In genomic region chr1:34742667-34743270, GRCh38 we compare ENCODE assay signal across 8 cellular contexts. TPM values are rescaled to one million over a fixed set of nuclear protein-coding genes. Genes with fewer than 3 reads are reported as not detected.
DNase-seq lines count a peak whose midpoint lies in the region; ATAC-seq and TF ChIP-seq lines count a peak whose summit lies in the region.

No MANE protein-coding gene starts in this region.

- H3K9me3 ChIP-seq in CD4-positive, CD25-positive, alpha-beta regulatory T cell (ENCODE audit: control insufficient read depth in 2 of 2, low read length in 2 of 2) = no peaks in the 10 kb centered on the region
- H3K9me3 ChIP-seq in heart left ventricle (no peaks in the 10 kb centered on the region), aorta (ENCODE audit: control insufficient read depth, low read length) (no peaks in the 10 kb centered on the region)

- H3K4me1 Mint-ChIP-seq in CD4-positive, CD25-positive, alpha-beta regulatory T cell = peaks cover 0 to 4% (median 0%) of the 10 kb centered on the region in 4 donors
- H3K4me1 Mint-ChIP-seq in T-cell = peaks cover 3 to 8% (median 3%) of the 10 kb centered on the region in 3 donors

- no peak for TF ChIP-seq POLR2A in heart left ventricle (IDR thresholded peaks at IDR 0.05)

- intact Hi-C loops in heart left ventricle (cut with DNase I) = loop anchor here (1.0 to 10.0 kb wide), 13 partner anchors 280 to 1110 kb away; no protein-coding TSS in a partner anchor
- intact Hi-C loops in aorta (cut with DNase I) = loop anchor here (5.0 to 10.0 kb wide), 2 partner anchors 1108 to 1110 kb away; no protein-coding TSS in a partner anchor

- H3K27me3 Mint-ChIP-seq in CD4-positive, CD25-positive, alpha-beta regulatory T cell = peaks cover 13% of the 10 kb centered on the region
- peaks cover 6 to 8% of the 10 kb centered on the region in 2 donors for H3K27me3 Mint-ChIP-seq in T-cell

- H3K9me3 Mint-ChIP-seq in CD4-positive, CD25-positive, alpha-beta regulatory T cell = peaks cover 0 to 1% (median 0%) of the 10 kb centered on the region in 7 donors
- no peaks in the 10 kb centered on the region for H3K9me3 Mint-ChIP-seq in T-cell

- CTCF ChIA-PET in T-cell (lab: Charles Lee) = interaction anchor here (0.5 to 2.3 kb wide), 7 partner anchors 9 to 1110 kb away, joined by 3 to 10 read pairs (median 4); no protein-coding TSS in a partner anchor

- POLR2A ChIA-PET in T-cell (lab: Charles Lee) = interaction anchor here (0.6 to 0.7 kb wide), 2 partner anchors 688 to 1100 kb away, joined by 3 read pairs; no protein-coding TSS in a partner anchor

- no peaks in the 10 kb centered on the region for H3K27me3 ChIP-seq in CD4-positive, CD25-positive, alpha-beta regulatory T cell (ENCODE audit: control insufficient read depth, insufficient read depth, low read length)
- peaks cover 0 to 25% (median 5%) of the 10 kb centered on the region in 9 donors for H3K27me3 ChIP-seq in heart left ventricle
- H3K27me3 ChIP-seq in aorta (ENCODE audit: control insufficient read depth in 1 of 2, insufficient read depth in 2 of 2, low read length in 1 of 2) = no peaks in the 10 kb centered on the region

- peak overlapping the region in 1 of 3 donors; percentile 69 for H3K27ac Mint-ChIP-seq in CD4-positive, CD25-positive, alpha-beta regulatory T cell
- no peak overlapping the region for H3K27ac Mint-ChIP-seq in T-cell

- 12 to 19% (median 15%) methylated on average over 8 to 16 of the region's 16 CpGs for WGBS in heart left ventricle, 4 donors
- WGBS in aorta, 2 donors = 12 to 14% methylated on average over 14 to 16 of the region's 16 CpGs

- no peaks in the 10 kb centered on the region for H3K4me1 ChIP-seq in CD4-positive, CD25-positive, alpha-beta regulatory T cell (ENCODE audit: control insufficient read depth, insufficient read depth, low read length, poor library complexity, severe bottlenecking)
- no peaks in the 10 kb centered on the region for H3K4me1 ChIP-seq in heart left ventricle
- H3K4me1 ChIP-seq in aorta (ENCODE audit: control insufficient read depth in 1 of 2, insufficient read depth in 2 of 2, low read length in 2 of 2) = no peaks in the 10 kb centered on the region

- no peak overlapping the region for H3K4me3 ChIP-seq in CD4-positive, CD25-positive, alpha-beta regulatory T cell (ENCODE audit: low read depth, low read length)
- H3K4me3 ChIP-seq in heart left ventricle (no peak overlapping the region), aorta (ENCODE audit: low read length in 2 of 2) (no peak overlapping the region)

- H3K36me3 Mint-ChIP-seq in CD4-positive, CD25-positive, alpha-beta regulatory T cell = no peaks in the 10 kb centered on the region
- H3K36me3 Mint-ChIP-seq in T-cell = no peaks in the 10 kb centered on the region

- peak; percentile 86 to 98 (median 94) for TF ChIP-seq CTCF in heart left ventricle (IDR thresholded peaks at IDR 0.05)

- H3K27ac ChIP-seq in CD4-positive, CD25-positive, alpha-beta regulatory T cell (ENCODE audit: insufficient read depth, low read length, poor library complexity, severe bottlenecking) = no peak overlapping the region
- no peak overlapping the region for H3K27ac ChIP-seq in heart left ventricle
- no peak overlapping the region for H3K27ac ChIP-seq in aorta (ENCODE audit: low read depth in 1 of 2, low read length in 2 of 2)

- no peak overlapping the region for H3K4me3 Mint-ChIP-seq in CD4-positive, CD25-positive, alpha-beta regulatory T cell
- H3K4me3 Mint-ChIP-seq in T-cell = no peak overlapping the region

- peak; percentile 68 to 77 for ATAC-seq in CD4-positive, CD25-positive, alpha-beta regulatory T cell (ENCODE audit: low read depth in 2 of 2)
- ATAC-seq in GM21423 (IDR thresholded peaks at IDR 0.05; ENCODE audit: unreplicated experiment) (peak; percentile 74), T-cell (replicated peaks in 1 of 4) (peak; percentile 82 to 86 (median 86)), heart left ventricle (peak; percentile 81 to 96 (median 88)), aorta (ENCODE audit: low FRiP score) (peak; percentile 80)

- no peaks in the 10 kb centered on the region for H3K36me3 ChIP-seq in CD4-positive, CD25-positive, alpha-beta regulatory T cell (ENCODE audit: control insufficient read depth, insufficient read depth, low read length)
- H3K36me3 ChIP-seq in heart left ventricle (no peaks in the 10 kb centered on the region), aorta (ENCODE audit: control insufficient read depth in 1 of 2, insufficient read depth in 2 of 2, low read length in 1 of 2) (no peaks in the 10 kb centered on the region)

- peak; percentile 43 to 68 (median 63) for DNase-seq in CD4-positive, CD25-positive, alpha-beta regulatory T cell
- DNase-seq in NCI-H1092 (lab: John Stamatoyannopoulos, UW) (peak; percentile 84), T-cell (peak; percentile 22 to 81 (median 62)), heart left ventricle (peak; percentile 66 to 86 (median 70)), putamen (ENCODE audit: low spot score) (peak; percentile 67), aorta (peak; percentile 79 to 93)
- DNase-seq in activated naive CD8-positive, alpha-beta T cell treated with anti-CD3 and anti-CD28 coated beads, Interleukin-2, amount 50 U/mL, for 16 hours (ENCODE audit: low read depth, low spot score) = peak; percentile 60

RNA-seq across cellular contexts. Expression of gene GJB5, which starts 12.1 kb away (rescaled TPM):
- not detected for total RNA-seq in CD4-positive, CD25-positive, alpha-beta regulatory T cell
- under 1 TPM in 1 of 4 donors, not detected in 3; 0.13 TPM for polyA plus RNA-seq in CD4-positive, CD25-positive, alpha-beta regulatory T cell
- total RNA-seq in T-cell (not detected), heart left ventricle (not detected), aorta (not detected)
- polyA plus RNA-seq in heart left ventricle (not detected), aorta (not detected)

RNA-seq across cellular contexts. Expression of gene GJB4, which starts 16.8 kb away (rescaled TPM):
- not detected for total RNA-seq in CD4-positive, CD25-positive, alpha-beta regulatory T cell
- not detected for polyA plus RNA-seq in CD4-positive, CD25-positive, alpha-beta regulatory T cell
- total RNA-seq in T-cell (not detected), heart left ventricle (not detected), aorta (not detected)
- polyA plus RNA-seq in heart left ventricle (not detected), aorta (not detected)

RNA-seq across cellular contexts. Expression of gene GJB3, which starts 38.2 kb away (rescaled TPM):
- total RNA-seq in CD4-positive, CD25-positive, alpha-beta regulatory T cell = not detected
- not detected for polyA plus RNA-seq in CD4-positive, CD25-positive, alpha-beta regulatory T cell
- total RNA-seq in T-cell (not detected), heart left ventricle (not detected), aorta (under 1 TPM; 0.21 to 0.42 TPM)
- polyA plus RNA-seq in heart left ventricle (not detected), aorta (1 to 10 TPM in 1 of 2 donors, not detected in 1; 1.0 TPM)

RNA-seq across cellular contexts. Expression of gene GJA4, which starts 50.0 kb away (rescaled TPM):
- total RNA-seq in CD4-positive, CD25-positive, alpha-beta regulatory T cell = not detected
- polyA plus RNA-seq in CD4-positive, CD25-positive, alpha-beta regulatory T cell = not detected
- total RNA-seq in T-cell (not detected), heart left ventricle (10 to 100 TPM; 14.2 to 78.0 (median 22.6) TPM), aorta (10 to 100 TPM; 45.4 to 49.2 TPM)
- polyA plus RNA-seq in heart left ventricle (10 to 100 TPM; 23.0 to 36.9 TPM), aorta (10 to 100 TPM; 21.0 to 72.2 TPM)
